8 cellular contexts compared by ENCODE assay signal in the genomic region with DNA sequence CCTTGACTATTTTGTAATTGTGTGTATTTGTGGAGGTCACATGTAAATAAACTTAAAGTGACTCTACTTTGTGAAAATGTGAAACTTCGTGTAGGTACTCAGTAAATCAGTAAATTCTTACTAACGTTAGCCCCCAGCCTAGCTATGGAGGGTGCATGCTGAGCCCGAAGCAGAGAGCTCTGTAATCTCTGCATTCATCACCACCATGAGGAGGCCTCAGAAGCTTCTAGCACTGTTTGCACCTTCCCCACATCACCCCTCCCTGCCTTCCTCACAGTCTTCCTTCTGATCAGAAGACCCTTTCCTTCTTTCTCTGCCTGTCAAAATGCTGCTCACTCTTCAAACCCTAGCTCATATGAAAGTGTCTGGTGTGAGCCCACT.
DNase-seq lines count a peak whose midpoint lies in the region; ATAC-seq, FAIRE-seq and TF ChIP-seq lines count a peak whose summit lies in the region.
"Not testable (repeated sequence)": the region's sequence is repeated elsewhere in the genome, so short reads cannot be mapped to it uniquely, and the experiment has no call there.

No MANE protein-coding gene starts in this region.

- not testable (repeated sequence) for H3K9me3 ChIP-seq in T-helper 17 cell (ENCODE audit: control insufficient read depth, low read length, poor library complexity, severe bottlenecking); K562 (replicated peaks; ENCODE audit: control insufficient read depth, insufficient read depth, low read depth, low read length); HepG2 (ENCODE audit: low read length)

- H3K9me3 Mint-ChIP-seq in GM23338; progenitor cell of endocrine pancreas (ENCODE audit: low read depth): not testable (repeated sequence)

- CTCF ChIA-PET in AG04449 (lab: Yijun Ruan, JAX); K562 (lab: Yijun Ruan, JAX; ENCODE audit: low intra/inter-chr PET ratio); HepG2 (lab: Yijun Ruan, JAX; ENCODE audit: low intra/inter-chr PET ratio, low total read pairs): not testable (repeated sequence)

- H3K9me2 ChIP-seq in GM23338 (ENCODE audit: insufficient read depth), result not testable (repeated sequence)

- TF ChIP-seq POLR2A in NB4 (IDR thresholded peaks at IDR 0.05; ENCODE audit: extremely low read depth, insufficient read length); K562 (conservative IDR thresholded peaks at IDR 0.05); HepG2 (IDR thresholded peaks at IDR 0.05; ENCODE audit: insufficient read depth in 1 of 2, low read depth in 2 of 2, low read length in 2 of 2): not testable (repeated sequence)

- WGBS in K562 (ENCODE audit: insufficient coverage, low coverage, missing lambda C conversion rate), result 16% methylated on average over 3 of the region's 3 CpGs
- 74% methylated on average over 3 of the region's 3 CpGs for WGBS in HepG2 (ENCODE audit: low lambda C conversion rate)

- not testable (repeated sequence) for H3K27ac Mint-ChIP-seq in GM23338, T-helper 17 cell
- peak overlapping the region; percentile 84 for H3K27ac Mint-ChIP-seq in progenitor cell of endocrine pancreas

- not testable (repeated sequence) for H3F3A ChIP-seq in GM23338 (replicated peaks; ENCODE audit: low read depth)

- not testable (repeated sequence) for H3K9ac ChIP-seq in K562 (ENCODE audit: insufficient read depth in 1 of 2, low read depth in 2 of 2, low read length in 2 of 2)
- 0 out of 2 replicates have a peak overlapping the region, but pooled peaks have one; percentile 22 for H3K9ac ChIP-seq in HepG2 (ENCODE audit: insufficient read depth, low read depth, low read length)

- not testable (repeated sequence) for H2AFZ ChIP-seq in GM23338; K562 (ENCODE audit: low read depth, low read length); HepG2 (ENCODE audit: low read length)

- TF ChIP-seq EP300 in K562 (IDR thresholded peaks at IDR 0.05; ENCODE audit: low read length); HepG2 (IDR thresholded peaks at IDR 0.05; ENCODE audit: low read depth in 2 of 2, low read length in 2 of 2); HepG2 (CRISPR knock-in tag; IDR thresholded peaks at IDR 0.05; ENCODE audit: borderline replicate concordance): not testable (repeated sequence)

- H3K4me1 ChIP-seq in GM23338 (ENCODE audit: insufficient read depth) (peaks cover 26% of the 10 kb centered on the region), K562 (replicated peaks in 1 of 2; ENCODE audit: control insufficient read depth in 2 of 2, insufficient read depth in 2 of 2, low read length in 2 of 2) (peaks cover 0 to 13% of the 10 kb centered on the region in 2 experiments; a peak in 2 of 5 replicates), HepG2 (ENCODE audit: insufficient read depth, low read length) (peaks cover 34% of the 10 kb centered on the region)

- H4K20me1 ChIP-seq in GM23338 (replicated peaks; ENCODE audit: insufficient read depth); K562 (replicated peaks; ENCODE audit: control insufficient read depth, insufficient read depth, low read length); HepG2 (ENCODE audit: insufficient read depth, low read length): not testable (repeated sequence)

- FAIRE-seq in K562 (lab: Jason Lieb, UNC) (peak; percentile 70), HepG2 (lab: Jason Lieb, UNC) (peak; percentile 47)

- not testable (repeated sequence) for H3K79me2 ChIP-seq in GM23338 (replicated peaks; ENCODE audit: insufficient read depth); K562 (ENCODE audit: control insufficient read depth, insufficient read depth, low read length)
- peaks cover 18% of the 10 kb centered on the region for H3K79me2 ChIP-seq in HepG2 (ENCODE audit: insufficient read depth, low read length)

- intact Hi-C loops in K562 (cut with micrococcal nuclease); HepG2 (cut with micrococcal nuclease; ENCODE audit: unreplicated experiment): not testable (repeated sequence)

- not testable (repeated sequence) for TF ChIP-seq RAD21 in K562 (CRISPR knock-in tag; conservative IDR thresholded peaks at IDR 0.05 in 1 of 2, IDR thresholded peaks at IDR 0.05 in 1 of 2); HepG2 (CRISPR knock-in tag; IDR thresholded peaks at IDR 0.05)

- H3K4me3 ChIP-seq in AG04449 (ENCODE audit: low read depth, low read length) (peak overlapping the region; percentile 43), NB4 (ENCODE audit: low read depth, low read length) (peak overlapping the region; percentile 44), HepG2 (replicated peaks in 1 of 3; ENCODE audit: insufficient read depth in 1 of 3, low read depth in 2 of 3, low read length in 3 of 3) (peak overlapping the region in 1 of 3 experiments; percentile 17; a peak in 1 of 6 replicates)
- H3K4me3 ChIP-seq in GM23338, K562: not testable (repeated sequence)

- H3K27ac ChIP-seq in GM23338 (ENCODE audit: low read depth), result peak overlapping the region; percentile 42; the same call in 1 of the 2 replicates
- H3K27ac ChIP-seq in K562 (ENCODE audit: extremely low read depth, low read depth, low read length); HepG2 (ENCODE audit: extremely low read length, insufficient read depth, low read length): not testable (repeated sequence)

- H3K27me3 Mint-ChIP-seq in GM23338 (ENCODE audit: insufficient read depth, low read depth, poor library complexity); T-helper 17 cell; progenitor cell of endocrine pancreas: not testable (repeated sequence)

- in situ Hi-C loops in K562 (cut with MboI), result loop anchor here (5.0 kb wide), 1 partner anchor 1380 kb away; a partner anchor contains a TSS
- in situ Hi-C loops in HepG2 (cut with HindIII; ENCODE audit: extremely low pct_ligation_motif_present, low pct_unique_long_range_greater_than_20kb), result not testable (repeated sequence)

- not testable (repeated sequence) for TF ChIP-seq CTCF in AG04449 (IDR thresholded peaks at IDR 0.05; ENCODE audit: insufficient read depth, low read length, missing control alignments); GM23338 (conservative IDR thresholded peaks at IDR 0.05; ENCODE audit: low read depth in 2 of 2); NB4 (IDR thresholded peaks at IDR 0.05; ENCODE audit: low read depth, low read length); K562 (IDR thresholded peaks at IDR 0.05 in 2 of 3, conservative IDR thresholded peaks at IDR 0.05 in 1 of 3; ENCODE audit: insufficient read depth in 2 of 3, low read depth in 1 of 3, low read length in 3 of 3); HepG2 (CRISPR knock-in tag; IDR thresholded peaks at IDR 0.05); progenitor cell of endocrine pancreas (IDR thresholded peaks at IDR 0.05; ENCODE audit: unreplicated experiment)

- H3K4me1 Mint-ChIP-seq in GM23338, result peaks cover 27% of the 10 kb centered on the region
- H3K4me1 Mint-ChIP-seq in T-helper 17 cell, result not testable (repeated sequence)
- H3K4me1 Mint-ChIP-seq in progenitor cell of endocrine pancreas (ENCODE audit: low read depth), result peaks cover 23% of the 10 kb centered on the region

- not testable (repeated sequence) for BruUV-seq in K562 (replicated peaks; lab: Mats Ljungman, UMichigan); HepG2 (replicated peaks; lab: Mats Ljungman, UMichigan)

- H3K36me3 ChIP-seq in GM23338 (ENCODE audit: insufficient read depth); K562 (ENCODE audit: control insufficient read depth, insufficient read depth, low read length); HepG2 (replicated peaks in 1 of 2; ENCODE audit: control insufficient read depth in 1 of 2, insufficient read depth in 2 of 2, low read length in 2 of 2): not testable (repeated sequence)

- H3K4me3 Mint-ChIP-seq in GM23338, T-helper 17 cell: not testable (repeated sequence)
- H3K4me3 Mint-ChIP-seq in progenitor cell of endocrine pancreas (ENCODE audit: low read depth), result peak overlapping the region; percentile 5

- not testable (repeated sequence) for H3K9me1 ChIP-seq in K562 (ENCODE audit: control insufficient read depth, insufficient read depth, low read length)

- H3K27me3 ChIP-seq in GM23338 (ENCODE audit: insufficient read depth); K562 (ENCODE audit: control insufficient read depth in 2 of 2, insufficient read depth in 2 of 2, low read length in 2 of 2); HepG2 (ENCODE audit: control insufficient read depth in 1 of 2, insufficient read depth in 2 of 2, low read length in 2 of 2): not testable (repeated sequence)

- ATAC-seq in GM23338 (peak; percentile 5; the same call in 2 of the 3 replicates), T-helper 17 cell (peak; percentile 53), K562 (peak; percentile 67)
- ATAC-seq in HepG2, result not testable (repeated sequence)

- POLR2A ChIA-PET in AG04449 (lab: Yijun Ruan, JAX); K562 (lab: Yijun Ruan, JAX); HepG2 (lab: Yijun Ruan, JAX): not testable (repeated sequence)

- peak overlapping the region; percentile 69 for H3K4me2 ChIP-seq in GM23338
- not testable (repeated sequence) for H3K4me2 ChIP-seq in K562 (ENCODE audit: insufficient read depth, low read length)
- 0 out of 2 replicates have a peak overlapping the region, but pooled peaks have one; percentile 27 for H3K4me2 ChIP-seq in HepG2 (ENCODE audit: low read depth, low read length)

- not testable (repeated sequence) for DNase-seq in AG04449 (ENCODE audit: low read depth, low spot score); T-helper 17 cell; HepG2 (ENCODE audit: low spot score); progenitor cell of endocrine pancreas (ENCODE audit: low spot score, unreplicated experiment)
- peak; percentile 12 for DNase-seq in GM23338 (ENCODE audit: low spot score)
- DNase-seq in NB4 (ENCODE audit: low read depth), result peak; percentile 20
- DNase-seq in K562 (ENCODE audit: extremely low read depth in 1 of 4, low spot score in 3 of 4), result peak in 1 of 4 experiments; percentile 36
- peak; percentile 17 for DNase-seq in fibroblast of peridontal ligament (ENCODE audit: extremely low read depth)

- not testable (repeated sequence) for H3K36me3 Mint-ChIP-seq in GM23338 (ENCODE audit: low read depth); T-helper 17 cell (ENCODE audit: low read depth)
- peaks cover 11% of the 10 kb centered on the region for H3K36me3 Mint-ChIP-seq in progenitor cell of endocrine pancreas (ENCODE audit: insufficient read depth)
